2 cellular contexts compared by ENCODE assay signal in genomic region chr11:122180435-122180834, GRCh38.
TF ChIP-seq lines count a peak whose summit lies in the region.

No MANE protein-coding gene starts in this region.

TF ChIP-seq in A549, 52 proteins besides CTCF, POLR2A, EP300 and RAD21 (continued from another document and continues in another):
- no peak for TF ChIP-seq HMGXB4 (CRISPR knock-in tag; IDR thresholded peaks at IDR 0.05; ENCODE audit: borderline replicate concordance)
- TF ChIP-seq EHF (CRISPR knock-in tag; IDR thresholded peaks at IDR 0.05): no peak
- no peak for TF ChIP-seq FOSB (CRISPR knock-in tag; IDR thresholded peaks at IDR 0.05)
- no peak for TF ChIP-seq MYC (IDR thresholded peaks at IDR 0.05; ENCODE audit: borderline replicate concordance, low read length)
- no peak for TF ChIP-seq CBX8 (IDR thresholded peaks at IDR 0.05)
- no peak for TF ChIP-seq ZFP36 (IDR thresholded peaks at IDR 0.05; ENCODE audit: borderline replicate concordance, partially characterized antibody)
- TF ChIP-seq BCL3 (IDR thresholded peaks at IDR 0.05): no peak
- TF ChIP-seq CBX2 (IDR thresholded peaks at IDR 0.05; ENCODE audit: borderline replicate concordance, low read depth): no peak
- TF ChIP-seq HOXB5 (CRISPR knock-in tag; IDR thresholded peaks at IDR 0.05): 0 out of 2 replicates have a peak, but pooled peaks have one; percentile 41
- TF ChIP-seq NR3C1 (IDR thresholded peaks at IDR 0.05): no peak
- TF ChIP-seq TP53 (CRISPR knock-in tag; IDR thresholded peaks at IDR 0.05): no peak
- no peak for TF ChIP-seq REST (IDR thresholded peaks at IDR 0.05)
- TF ChIP-seq PBX3 (IDR thresholded peaks at IDR 0.05): no peak
- TF ChIP-seq USF2 (IDR thresholded peaks at IDR 0.05): no peak
- TF ChIP-seq ZSCAN20 (CRISPR knock-in tag; IDR thresholded peaks at IDR 0.05): no peak
- no peak for TF ChIP-seq SREBF2 (IDR thresholded peaks at IDR 0.05)
- TF ChIP-seq KDM1A (IDR thresholded peaks at IDR 0.05; ENCODE audit: low read depth): no peak
- no peak for TF ChIP-seq CHD2 (IDR thresholded peaks at IDR 0.05; ENCODE audit: low read length, partially characterized antibody)
- TF ChIP-seq ATOH8 (CRISPR knock-in tag; IDR thresholded peaks at IDR 0.05; ENCODE audit: low read depth): no peak
- peak; percentile 92 for TF ChIP-seq MAFK (IDR thresholded peaks at IDR 0.05; ENCODE audit: partially characterized antibody)
- no peak for TF ChIP-seq EHMT2 (IDR thresholded peaks at IDR 0.05; ENCODE audit: low read depth)
- TF ChIP-seq JUN (IDR thresholded peaks at IDR 0.05): peak; percentile 73; a peak in 4 of 5 replicates
- no peak for TF ChIP-seq KDM5A (IDR thresholded peaks at IDR 0.05)
- TF ChIP-seq SMC3 (IDR thresholded peaks at IDR 0.05): peak; percentile 31; the same call in 1 of the 3 replicates

TF ChIP-seq in IMR-90, 13 proteins besides CTCF, POLR2A, EP300 and RAD21 (continued from another document):
- peak; percentile 95 for TF ChIP-seq NFE2L2 (IDR thresholded peaks at IDR 0.05; ENCODE audit: low read depth, low read length)
- peak; percentile 86 for TF ChIP-seq FOS (IDR thresholded peaks at IDR 0.05; ENCODE audit: low read depth, low read length)
- TF ChIP-seq CEBPB (IDR thresholded peaks at IDR 0.05; ENCODE audit: low read depth, low read length): peak; percentile 93
- TF ChIP-seq MAFK (IDR thresholded peaks at IDR 0.05; ENCODE audit: low read depth, low read length): peak; percentile 68; the same call in 1 of the 2 replicates
- no peak for TF ChIP-seq RFX5 (IDR thresholded peaks at IDR 0.05; ENCODE audit: low read depth, low read length)
